In genomic region chr17:77378318-77379064, GRCh38 we compare ENCODE assay signal across 11 cellular contexts.
A peak's percentile ranks its signal among the peaks of the same experiment; 100 is the strongest.
DNase-seq lines count a peak whose midpoint lies in the region; ATAC-seq and TF ChIP-seq lines count a peak whose summit lies in the region.
"Had no signal": no experiment of that assay in that cellular context is flagged by ENCODE, and none has a peak within 500 bp of the region (broad histone marks: within the 10 kb centered on the region; RNA-seq: fewer than 3 reads in every experiment).

No MANE protein-coding gene starts in this region.

- peak overlapping the region in 4 of 11 experiments; percentile 19 to 92 (median 60); a peak in 4 of 22 replicates for H3K9ac ChIP-seq in BLaER1 treated with 17β-estradiol and CSF1 and Interleukin-3, amounts not matched to agents 10 nM and 100 nM
- H3K9ac ChIP-seq in DND-41 (ENCODE audit: low read depth, low read length) (no peak overlapping the region), neural progenitor cell (no peak overlapping the region)
- H3K9ac ChIP-seq: GM23248 had no signal

- peaks cover 81% of the 10 kb centered on the region for H3K4me1 Mint-ChIP-seq in central memory CD8-positive, alpha-beta T cell
- peaks cover 74% of the 10 kb centered on the region for H3K4me1 Mint-ChIP-seq in neural progenitor cell

- H3K4me1 ChIP-seq in BLaER1 treated with 17β-estradiol and CSF1 and Interleukin-3, amounts not matched to agents 10 nM and 100 nM: peaks cover 87 to 92% (median 90%) of the 10 kb centered on the region in 10 experiments
- H3K4me1 ChIP-seq in DND-41 (ENCODE audit: insufficient read depth, low read length) (peaks cover 84% of the 10 kb centered on the region), neural progenitor cell (peaks cover 65% of the 10 kb centered on the region)

- H3K27me3 Mint-ChIP-seq in central memory CD8-positive, alpha-beta T cell: no peaks in the 10 kb centered on the region
- peaks cover 10% of the 10 kb centered on the region for H3K27me3 Mint-ChIP-seq in neural progenitor cell (ENCODE audit: insufficient read depth, low read depth)
- H3K27me3 Mint-ChIP-seq: stimulated activated memory B cell treated with anti-CD40 and anti-IgM and Interleukin-4, amounts not matched to agents 10 μg/mL and 1 μg/mL and 100 μg/mL, for 72 hours had no signal

- no peak for DNase-seq in DND-41
- no peak for DNase-seq in central memory CD8-positive, alpha-beta T cell (ENCODE audit: low spot score in 2 of 2)
- no peak for DNase-seq in neural progenitor cell (ENCODE audit: low spot score)
- DNase-seq in SIG-M5 (lab: John Stamatoyannopoulos, UW): no peak
- no peak for DNase-seq in lower leg skin (ENCODE audit: low spot score in 2 of 2)
- no peak for DNase-seq in SW 1271 (lab: John Stamatoyannopoulos, UW)
- DNase-seq: cortex of kidney, GF-D8, GM23248 had no signal

- no peaks in the 10 kb centered on the region for H3K9me3 Mint-ChIP-seq in central memory CD8-positive, alpha-beta T cell
- no peaks in the 10 kb centered on the region for H3K9me3 Mint-ChIP-seq in neural progenitor cell
- H3K9me3 Mint-ChIP-seq: stimulated activated memory B cell treated with anti-CD40 and anti-IgM and Interleukin-4, amounts not matched to agents 10 μg/mL and 1 μg/mL and 100 μg/mL, for 72 hours had no signal

- H3K36me3 ChIP-seq in BLaER1 treated with 17β-estradiol and CSF1 and Interleukin-3, amounts not matched to agents 10 nM and 100 nM: peaks cover 0 to 22% (median 2%) of the 10 kb centered on the region in 11 experiments; a peak in 9 of 22 replicates
- H3K36me3 ChIP-seq in DND-41 (ENCODE audit: insufficient read depth, low read length) (peaks cover 10% of the 10 kb centered on the region; the same call in 1 of the 2 replicates), neural progenitor cell (no peaks in the 10 kb centered on the region)

- H3K9me3 ChIP-seq in BLaER1 treated with 17β-estradiol and CSF1 and Interleukin-3, amounts not matched to agents 10 nM and 100 nM (replicated peaks in 1 of 11): no peaks in the 10 kb centered on the region
- H3K9me3 ChIP-seq in DND-41 (ENCODE audit: insufficient read depth, low read length, severe bottlenecking) (no peaks in the 10 kb centered on the region), neural progenitor cell (ENCODE audit: low read depth) (no peaks in the 10 kb centered on the region)

- intact Hi-C loops in lower leg skin (cut with DNase I; ENCODE audit: low total_unique reads): no loop called here

- H3K4me3 Mint-ChIP-seq in central memory CD8-positive, alpha-beta T cell: peak overlapping the region; percentile 89
- peak overlapping the region; percentile 41 for H3K4me3 Mint-ChIP-seq in neural progenitor cell
- H3K4me3 Mint-ChIP-seq: stimulated activated memory B cell treated with anti-CD40 and anti-IgM and Interleukin-4, amounts not matched to agents 10 μg/mL and 1 μg/mL and 100 μg/mL, for 72 hours had no signal

- H3K79me2 ChIP-seq in DND-41 (ENCODE audit: insufficient read depth, low read length) (peaks cover 91% of the 10 kb centered on the region), neural progenitor cell (ENCODE audit: low read depth) (peaks cover 100% of the 10 kb centered on the region)

- H4K20me1 ChIP-seq in BLaER1 treated with 17β-estradiol and CSF1 and Interleukin-3, amounts not matched to agents 10 nM and 100 nM: peaks cover 89 to 98% (median 91%) of the 10 kb centered on the region in 11 experiments
- peaks cover 91% of the 10 kb centered on the region for H4K20me1 ChIP-seq in DND-41 (ENCODE audit: insufficient read depth, low read length)
- H4K20me1 ChIP-seq in neural progenitor cell (ENCODE audit: low read depth): peaks cover 95% of the 10 kb centered on the region

- peaks cover 21% of the 10 kb centered on the region for H3F3A ChIP-seq in neural progenitor cell (ENCODE audit: low read depth)

- no peak for ATAC-seq in DND-41 (ENCODE audit: insufficient read depth, low read depth)
- no peak for ATAC-seq in central memory CD8-positive, alpha-beta T cell (replicated peaks; ENCODE audit: extremely low read depth, poor library complexity, severe bottlenecking)
- ATAC-seq: stimulated activated memory B cell treated with anti-CD40 and anti-IgM and Interleukin-4, amounts not matched to agents 10 μg/mL and 1 μg/mL and 100 μg/mL, for 72 hours had no signal

- no peaks in the 10 kb centered on the region for H3K27me3 ChIP-seq in BLaER1 treated with 17β-estradiol and CSF1 and Interleukin-3, amounts not matched to agents 10 nM and 100 nM
- H3K27me3 ChIP-seq in DND-41 (ENCODE audit: insufficient read depth, low read length, poor library complexity): no peaks in the 10 kb centered on the region
- H3K27me3 ChIP-seq in neural progenitor cell: no peaks in the 10 kb centered on the region

- no peak overlapping the region for H3K4me3 ChIP-seq in BLaER1 treated with 17β-estradiol and CSF1 and Interleukin-3, amounts not matched to agents 10 nM and 100 nM
- H3K4me3 ChIP-seq in DND-41 (ENCODE audit: low read depth in 1 of 2, low read length in 2 of 2): no peak overlapping the region
- no peak overlapping the region for H3K4me3 ChIP-seq in neural progenitor cell
- H3K4me3 ChIP-seq in lower leg skin (ENCODE audit: low read depth, poor library complexity, severe bottlenecking): no peak overlapping the region
- H3K4me3 ChIP-seq: GM23248 had no signal

- TF ChIP-seq POLR2A in lower leg skin (IDR thresholded peaks at IDR 0.05): no peak

- H3K27ac Mint-ChIP-seq in central memory CD8-positive, alpha-beta T cell (ENCODE audit: low read depth): no peak overlapping the region
- H3K27ac Mint-ChIP-seq in neural progenitor cell: peak overlapping the region; percentile 27
- H3K27ac Mint-ChIP-seq: stimulated activated memory B cell treated with anti-CD40 and anti-IgM and Interleukin-4, amounts not matched to agents 10 μg/mL and 1 μg/mL and 100 μg/mL, for 72 hours had no signal

- 0 out of 22 replicates have a peak overlapping the region, but pooled peaks of 1 of the 11 experiments have one; percentile 34 for H3K27ac ChIP-seq in BLaER1 treated with 17β-estradiol and CSF1 and Interleukin-3, amounts not matched to agents 10 nM and 100 nM
- H3K27ac ChIP-seq in DND-41 (ENCODE audit: low read length): no peak overlapping the region
- H3K27ac ChIP-seq in neural progenitor cell: no peak overlapping the region

- peaks cover 18% of the 10 kb centered on the region for H3K36me3 Mint-ChIP-seq in central memory CD8-positive, alpha-beta T cell (ENCODE audit: insufficient read depth)
- H3K36me3 Mint-ChIP-seq in neural progenitor cell: no peaks in the 10 kb centered on the region
- H3K36me3 Mint-ChIP-seq: stimulated activated memory B cell treated with anti-CD40 and anti-IgM and Interleukin-4, amounts not matched to agents 10 μg/mL and 1 μg/mL and 100 μg/mL, for 72 hours had no signal

- H2AFZ ChIP-seq in DND-41 (ENCODE audit: low read depth, low read length) (no peak overlapping the region), neural progenitor cell (replicated peaks) (no peak overlapping the region)
- H2AFZ ChIP-seq: GM23248 had no signal

- TF ChIP-seq CTCF in DND-41 (IDR thresholded peaks at IDR 0.05; ENCODE audit: borderline replicate concordance, extremely low read depth, low read length, poor library complexity, severe bottlenecking) (no peak), neural progenitor cell (IDR thresholded peaks at IDR 0.05) (no peak), lower leg skin (IDR thresholded peaks at IDR 0.05) (no peak)

- H3K4me2 ChIP-seq in BLaER1 treated with 17β-estradiol and CSF1 and Interleukin-3, amounts not matched to agents 10 nM and 100 nM: peak overlapping the region; percentile 96 to 100 (median 99)
- H3K4me2 ChIP-seq in DND-41 (ENCODE audit: insufficient read depth, low read length) (0 out of 2 replicates have a peak overlapping the region, but pooled peaks have one; percentile 20), neural progenitor cell (no peak overlapping the region)

- WGBS in lower leg skin, 2 donors: 87 to 97% methylated on average over 19 to 22 of the region's 22 CpGs
